8 cellular contexts compared by ENCODE assay signal in the genomic region with DNA sequence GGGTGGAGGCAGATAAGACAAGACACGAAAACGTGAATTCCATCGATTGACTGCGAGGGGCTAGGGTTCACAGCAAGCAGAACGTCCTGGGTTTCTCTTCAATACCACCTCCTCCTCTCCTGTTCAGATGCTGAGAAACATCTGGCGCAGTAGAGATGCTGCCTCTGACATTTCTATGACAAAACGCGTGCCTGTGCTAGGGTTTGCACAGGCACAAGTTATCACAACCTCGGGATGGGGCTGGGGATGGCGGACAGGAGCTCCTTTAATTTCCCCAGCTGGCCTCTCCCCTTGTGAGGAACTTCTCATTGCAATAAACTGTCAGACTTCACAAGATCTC.
DNase-seq lines count a peak whose midpoint lies in the region; ATAC-seq and TF ChIP-seq lines count a peak whose summit lies in the region.

No MANE protein-coding gene starts in this region.

- peak overlapping the region; percentile 99 for H2BK15ac ChIP-seq in mesenchymal stem cell (ENCODE audit: low read depth, poor library complexity, severe bottlenecking)

- TF ChIP-seq POLR2A in heart left ventricle (IDR thresholded peaks at IDR 0.05) (no peak), breast epithelium (IDR thresholded peaks at IDR 0.05) (no peak), uterus (IDR thresholded peaks at IDR 0.05) (no peak)

- H3K18ac ChIP-seq in mesenchymal stem cell (ENCODE audit: low read depth in 1 of 2, low read length in 2 of 2), result peak overlapping the region; percentile 94 to 99

- peak overlapping the region; percentile 42 to 94 (median 85) for H3K4me3 ChIP-seq in heart left ventricle
- peak overlapping the region; percentile 84 to 90 (median 87) for H3K4me3 ChIP-seq in breast epithelium
- H3K4me3 ChIP-seq in mesenchymal stem cell (ENCODE audit: insufficient read depth in 1 of 2, low read depth in 1 of 2, low read length in 2 of 2), result peak overlapping the region; percentile 93
- peak overlapping the region; percentile 74 for H3K4me3 ChIP-seq in uterus

- H3K4me1 ChIP-seq in heart left ventricle, result peaks cover 0 to 26% (median 14%) of the 10 kb centered on the region in 12 donors
- peaks cover 2 to 6% of the 10 kb centered on the region in 2 donors for H3K4me1 ChIP-seq in breast epithelium
- peaks cover 11% of the 10 kb centered on the region for H3K4me1 ChIP-seq in mesenchymal stem cell (ENCODE audit: control insufficient read depth, insufficient read depth, low read depth, low read length)
- no peaks in the 10 kb centered on the region for H3K4me1 ChIP-seq in uterus

- peak overlapping the region; percentile 61 to 77 for H3K14ac ChIP-seq in mesenchymal stem cell (ENCODE audit: low read length in 2 of 2)

- no peaks in the 10 kb centered on the region for H3K27me3 ChIP-seq in heart left ventricle
- no peaks in the 10 kb centered on the region for H3K27me3 ChIP-seq in breast epithelium
- H3K27me3 ChIP-seq in mesenchymal stem cell (ENCODE audit: control insufficient read depth in 1 of 2, insufficient read depth in 1 of 2, low read length in 2 of 2), result no peaks in the 10 kb centered on the region
- H3K27me3 ChIP-seq in uterus, result no peaks in the 10 kb centered on the region

- H2BK120ac ChIP-seq in mesenchymal stem cell (ENCODE audit: low read depth, low read length), result peak overlapping the region; percentile 100

- no peaks in the 10 kb centered on the region for H3K36me3 ChIP-seq in heart left ventricle
- H3K36me3 ChIP-seq in breast epithelium, result no peaks in the 10 kb centered on the region
- H3K36me3 ChIP-seq in mesenchymal stem cell (ENCODE audit: control insufficient read depth in 1 of 2, insufficient read depth in 2 of 2, low read depth in 1 of 2, low read length in 2 of 2), result no peaks in the 10 kb centered on the region
- H3K36me3 ChIP-seq in uterus, result no peaks in the 10 kb centered on the region

- TF ChIP-seq CTCF in heart left ventricle (IDR thresholded peaks at IDR 0.05) (no peak), breast epithelium (IDR thresholded peaks at IDR 0.05) (no peak), uterus (IDR thresholded peaks at IDR 0.05) (no peak)

- ATAC-seq in heart left ventricle, result no peak
- ATAC-seq in Right ventricle myocardium inferior, result no peak
- no peak for ATAC-seq in activated CD4-positive, CD25-positive, alpha-beta regulatory T cell treated with anti-CD3 and anti-CD28 coated beads, Interleukin-2, amount 50 U/mL, for 24 hours

- peak overlapping the region; percentile 93 to 99 for H3K4ac ChIP-seq in mesenchymal stem cell (ENCODE audit: low read depth in 1 of 2, low read length in 2 of 2)

- H2AK5ac ChIP-seq in mesenchymal stem cell (ENCODE audit: low read length, severe bottlenecking), result no peak overlapping the region

- H3K23ac ChIP-seq in mesenchymal stem cell (ENCODE audit: low read length in 2 of 2), result peak overlapping the region in 1 of 2 experiments; percentile 2

- WGBS in heart left ventricle, 4 donors, result 49 to 65% (median 57%) methylated on average over 10 of the region's 10 CpGs
- WGBS in mesenchymal stem cell, result 2% methylated on average over 10 of the region's 10 CpGs

- H4K8ac ChIP-seq in mesenchymal stem cell (ENCODE audit: low read length), result peak overlapping the region; percentile 97

- peak overlapping the region; percentile 29 to 81 for H2BK12ac ChIP-seq in mesenchymal stem cell (ENCODE audit: low read length in 2 of 2)

- peak overlapping the region; percentile 88 for H3K9ac ChIP-seq in mesenchymal stem cell (ENCODE audit: low read length)

- no peaks in the 10 kb centered on the region for H3K9me3 ChIP-seq in heart left ventricle
- no peaks in the 10 kb centered on the region for H3K9me3 ChIP-seq in breast epithelium
- H3K9me3 ChIP-seq in mesenchymal stem cell (ENCODE audit: control insufficient read depth, low read length), result no peaks in the 10 kb centered on the region
- no peaks in the 10 kb centered on the region for H3K9me3 ChIP-seq in uterus

- H2BK5ac ChIP-seq in mesenchymal stem cell (ENCODE audit: low read depth, low read length, poor library complexity, severe bottlenecking), result peak overlapping the region; percentile 98

- H4K91ac ChIP-seq in mesenchymal stem cell (ENCODE audit: low read length), result peak overlapping the region; percentile 98

- peak overlapping the region; percentile 94 for H3K4me2 ChIP-seq in mesenchymal stem cell (ENCODE audit: low read length, poor library complexity, severe bottlenecking)

- intact Hi-C loops in heart left ventricle (cut with DNase I), result loop anchor here in 8 of 10 donors (5.0 to 10.0 kb wide), 9 partner anchors 42 to 220 kb away; partner anchors contain the start of gene SVIL (in 1 of the 8)
- intact Hi-C loops in Right ventricle myocardium inferior (cut with DNase I), result loop anchor here (10.0 kb wide), 1 partner anchor 210 kb away; no protein-coding TSS in a partner anchor
- intact Hi-C loops in breast epithelium (cut with DNase I; ENCODE audit: low total_unique reads), result no loop called here
- intact Hi-C loops in uterus (cut with DNase I; ENCODE audit: low total_unique reads), result loop anchor here (10.0 kb wide), 1 partner anchor 140 kb away; no protein-coding TSS in a partner anchor

- no peaks in the 10 kb centered on the region for H3K79me1 ChIP-seq in mesenchymal stem cell (replicated peaks; ENCODE audit: low read length, poor library complexity, severe bottlenecking)

- DNase-seq in heart left ventricle (peak in 1 of 5 donors; percentile 22), Right ventricle myocardium inferior (ENCODE audit: missing footprints) (no peak), breast epithelium (ENCODE audit: low spot score in 2 of 2) (no peak), mesenchymal stem cell (peak; percentile 54), uterus (peak in 1 of 2 donors; percentile 46), mesenteric fat pad (ENCODE audit: low spot score) (no peak), islet precursor cell (no peak)

- no peak overlapping the region for H2AFZ ChIP-seq in mesenchymal stem cell (ENCODE audit: low read depth, low read length)

- H3K27ac ChIP-seq in heart left ventricle (peak overlapping the region; percentile 85 to 98 (median 93)), breast epithelium (peak overlapping the region; percentile 99 to 100), mesenchymal stem cell (ENCODE audit: low read length, poor library complexity, severe bottlenecking) (peak overlapping the region; percentile 73), uterus (peak overlapping the region; percentile 96 to 99)
